In the genomic region with DNA sequence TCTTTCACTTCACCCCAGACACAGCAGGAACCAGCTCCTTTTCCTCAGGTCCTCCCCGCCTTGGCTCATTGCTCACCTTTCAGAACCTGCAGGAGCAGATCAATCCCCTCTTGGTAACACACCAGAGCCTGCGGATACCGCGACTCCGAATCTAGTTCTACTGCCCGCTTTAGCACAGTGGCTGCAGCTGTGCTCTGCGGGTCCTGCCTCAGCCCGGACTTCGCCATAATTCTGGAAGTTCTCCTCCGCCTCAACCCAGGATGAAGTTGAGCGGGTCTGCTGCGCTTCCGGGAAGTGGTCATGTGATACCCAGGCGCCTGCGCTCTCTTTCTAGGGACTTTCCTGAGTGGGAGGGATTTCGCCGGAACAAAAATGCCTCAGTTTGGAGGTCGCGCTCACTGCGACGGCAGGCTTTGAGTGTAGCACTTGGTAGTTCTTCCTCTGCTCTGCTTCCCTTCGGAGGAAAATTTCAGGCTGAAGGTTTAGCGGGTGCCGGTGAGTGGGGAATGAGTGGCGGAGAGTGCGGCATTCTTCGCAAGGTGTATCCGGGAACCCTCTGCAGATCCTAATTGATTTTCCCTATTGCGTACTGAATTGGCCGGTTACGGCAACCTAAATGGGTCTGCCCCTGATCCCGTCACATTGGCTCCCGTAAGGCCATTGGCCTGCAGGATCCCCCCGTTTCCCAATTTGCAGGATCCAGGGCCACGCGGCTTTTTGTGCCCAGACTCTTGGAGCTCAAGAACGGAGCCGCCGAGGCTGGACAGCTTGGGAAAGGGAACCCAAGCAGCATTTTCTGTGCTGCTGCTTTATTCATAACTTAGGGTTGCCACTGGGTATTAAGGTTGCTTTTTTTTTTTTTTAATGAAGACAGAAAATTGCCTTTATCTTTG, we compare ENCODE assay signal across 7 cellular contexts. TPM values are rescaled to one million over a fixed set of nuclear protein-coding genes. Genes with fewer than 3 reads are reported as not detected.
DNase-seq lines count a peak whose midpoint lies in the region; ATAC-seq and TF ChIP-seq lines count a peak whose summit lies in the region.

A gene (minus strand): TSS at position 304 of the 893 bp plus-strand sequence. CDS start 77 bp downstream, at position 227.
A gene (plus strand): TSS at position 430 of the 893 bp plus-strand sequence. CDS start 5,020 bp downstream, outside the sequence.

- peak; percentile 88 for ATAC-seq in GM18508 (IDR thresholded peaks at IDR 0.05; ENCODE audit: insufficient read depth, unreplicated experiment)
- peak; percentile 93 for ATAC-seq in HG03025 (IDR thresholded peaks at IDR 0.05; ENCODE audit: low FRiP score, unreplicated experiment)

- under 1% methylated on average over 39 of the region's 39 CpGs for WGBS in hepatocyte (ENCODE audit: low lambda C conversion rate, missing lambda C conversion rate)

- peak within 1 kb of the TSS; percentile 94 for H3K4me2 ChIP-seq in hepatocyte

- H3K36me3 ChIP-seq in hepatocyte (replicated peaks; ENCODE audit: insufficient read depth, low read depth): no peaks in the 10 kb centered on the region

- no peaks in the 10 kb centered on the region for H3K27me3 ChIP-seq in hepatocyte

- peak; percentile 92 to 96 for DNase-seq in NCI-H2081 (lab: John Stamatoyannopoulos, UW)
- peak; percentile 87 for DNase-seq in T1000 (lab: John Stamatoyannopoulos, UW)
- peak; percentile 97 for DNase-seq in astrocyte of the hippocampus (ENCODE audit: low read depth, low spot score)
- DNase-seq in hepatocyte (ENCODE audit: low spot score): peak; percentile 96
- peak; percentile 93 for DNase-seq in renal cortical epithelial cell (ENCODE audit: low read depth)

- peak within 1 kb of the TSS; percentile 92 for H3K4me3 ChIP-seq in hepatocyte

- H3K9me2 ChIP-seq in hepatocyte (replicated peaks; ENCODE audit: insufficient read depth): no peaks in the 10 kb centered on the region

- H3K27ac ChIP-seq in hepatocyte: peak within 1 kb of the TSS; percentile 82

- H3K4me1 ChIP-seq in hepatocyte (ENCODE audit: insufficient read depth): peaks cover 16% of the 10 kb centered on the region

- H2AFZ ChIP-seq in hepatocyte: peak within 1 kb of the TSS; percentile 94

- TF ChIP-seq CTCF in hepatocyte (IDR thresholded peaks at IDR 0.05; ENCODE audit: poor library complexity): no peak

- peaks cover 83% of the 10 kb centered on the region for H3K79me2 ChIP-seq in hepatocyte

- H4K20me1 ChIP-seq in hepatocyte (ENCODE audit: insufficient read depth, poor library complexity, severe bottlenecking): no peaks in the 10 kb centered on the region

- H3K9me3 ChIP-seq in hepatocyte (ENCODE audit: low read depth): no peaks in the 10 kb centered on the region

RNA-seq across cellular contexts. Expression of the first gene that starts in this region (rescaled TPM):
- total RNA-seq in hepatocyte (41.1 and 44.8 TPM in 2 replicates), renal cortical epithelial cell (25.8 and 44.6 TPM in 2 replicates)
- 32.7 and 36.7 TPM in 2 replicates for polyA plus RNA-seq in hepatocyte

RNA-seq across cellular contexts. Expression of the second gene that starts in this region (rescaled TPM):
- total RNA-seq in hepatocyte (36.6 TPM in 2 replicates), renal cortical epithelial cell (45.1 and 45.3 TPM in 2 replicates)
- polyA plus RNA-seq in hepatocyte: 18.5 and 19.4 TPM in 2 replicates

Comparison
In these comparisons a context has a peak if more than half of its experiments do, and no peak if none do; other contexts are left out.
1. Peak in every context shown above with its lines: DNase-seq, ATAC-seq, H3K4me3 ChIP-seq and H3K27ac ChIP-seq.